In the genomic region with DNA sequence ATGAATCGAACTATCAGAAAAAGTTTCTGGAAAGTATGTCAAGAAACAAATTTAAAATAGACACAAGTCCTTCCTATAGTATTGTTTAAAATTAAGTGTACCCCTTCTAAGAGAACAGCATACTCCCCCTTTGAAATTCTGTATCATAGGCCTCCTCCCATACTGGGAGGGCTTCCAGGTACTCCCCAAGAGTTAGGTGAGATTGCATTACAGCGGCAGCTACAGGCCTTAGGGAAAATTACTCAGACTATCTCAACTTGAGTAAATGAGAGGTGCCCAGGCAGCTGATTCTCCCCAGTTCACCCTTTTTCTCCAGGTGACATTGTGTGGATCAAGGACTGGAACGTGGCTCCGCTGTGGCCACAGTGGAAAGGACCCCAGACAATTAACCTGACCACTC, we compare ENCODE assay signal across 4 cellular contexts. TPM values are rescaled to one million over a fixed set of nuclear protein-coding genes. Genes with fewer than 3 reads are reported as not detected.
"Had no signal": no experiment of that assay in that cellular context is flagged by ENCODE, and none has a peak within 500 bp of the region (broad histone marks: within the 10 kb centered on the region; RNA-seq: fewer than 3 reads in every experiment).

No MANE protein-coding gene starts in this region.

RNA-seq across cellular contexts. Expression of a gene that starts 5.2 kb away (rescaled TPM):
- total RNA-seq: LHCN-M2, M059J, MCF 10A, NCI-H460 had no signal

RNA-seq across cellular contexts. Expression of a gene that starts 45.7 kb away (rescaled TPM):
- total RNA-seq: LHCN-M2, M059J, MCF 10A, NCI-H460 had no signal

RNA-seq across cellular contexts. Expression of a gene that starts 48.4 kb away (rescaled TPM):
- total RNA-seq: LHCN-M2, M059J, MCF 10A, NCI-H460 had no signal
